Comparison of ENCODE assay signal across 8 cellular contexts in the genomic region with DNA sequence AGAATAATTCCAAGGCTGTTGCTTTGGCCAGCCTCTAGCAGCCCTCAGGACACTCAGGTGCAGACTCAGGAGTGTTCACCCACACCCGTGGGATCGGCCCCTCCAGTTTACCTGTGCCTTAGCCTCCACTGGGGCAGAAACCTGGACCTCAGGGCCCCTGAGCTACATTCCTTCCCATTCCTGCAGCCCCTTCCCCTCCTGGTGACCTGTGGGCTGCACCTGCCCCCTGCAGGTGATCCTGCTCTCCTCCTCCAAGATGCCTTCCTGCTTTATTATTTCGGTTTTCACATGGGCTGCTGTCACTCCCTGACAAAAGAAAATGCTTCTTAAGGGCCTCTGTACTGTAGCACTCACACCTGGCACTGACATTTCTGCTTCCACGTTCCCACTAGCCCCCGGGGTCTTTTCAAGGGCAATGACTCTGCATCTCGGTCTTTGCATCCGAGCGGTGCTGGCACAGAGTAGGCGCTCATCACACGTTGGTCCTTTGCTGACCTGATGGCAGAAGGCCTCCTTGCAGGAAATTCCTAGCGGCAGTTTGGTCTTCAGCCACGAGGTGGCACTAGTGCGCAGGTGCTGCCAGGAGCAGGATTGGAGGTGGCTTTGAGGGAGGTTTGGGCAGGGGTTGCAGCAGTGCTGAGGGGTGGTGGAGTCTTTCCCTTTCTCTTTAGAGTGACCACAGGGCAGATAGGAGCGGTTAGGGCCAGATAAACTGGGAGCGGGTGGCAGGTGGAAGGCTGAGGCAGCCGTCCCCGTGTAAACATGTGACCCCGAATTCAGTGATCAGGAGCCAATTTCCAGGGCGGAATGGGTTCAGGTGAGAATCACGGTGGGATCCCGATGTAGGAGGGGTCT. TPM values are rescaled to one million over a fixed set of nuclear protein-coding genes. Genes with fewer than 3 reads are reported as not detected.
DNase-seq lines count a peak whose midpoint lies in the region; ATAC-seq and TF ChIP-seq lines count a peak whose summit lies in the region.

No MANE protein-coding gene starts in this region.

- no peak overlapping the region for H2BK15ac ChIP-seq in mesendoderm (replicated peaks; ENCODE audit: low read depth)

- H3K18ac ChIP-seq in mesendoderm (ENCODE audit: low read length) = no peak overlapping the region

- CTCF ChIA-PET in HEK293 (lab: Yijun Ruan, JAX) = interaction anchor here (0.6 to 1.6 kb wide), 10 partner anchors 13 to 347 kb away, joined by 3 to 9 read pairs (median 3); no protein-coding TSS in a partner anchor
- CTCF ChIA-PET in activated CD4-positive, alpha-beta memory T cell treated with anti-CD3 and anti-CD28 coated beads for 36 hours (lab: Charles Lee) = interaction anchor here (0.7 to 1.6 kb wide), 3 partner anchors 7 to 73 kb away, joined by 4 to 8 read pairs (median 6); no protein-coding TSS in a partner anchor

- DNase-seq in CD1c-positive myeloid dendritic cell (ENCODE audit: extremely low spot score) (peak; percentile 78), NCI-H69 (lab: John Stamatoyannopoulos, UW) (peak; percentile 67), mesendoderm (peak; percentile 93)
- peak; percentile 83 for DNase-seq in activated CD4-positive, alpha-beta memory T cell treated with anti-CD3 and anti-CD28 coated beads for 36 hours
- DNase-seq in effector CD8-positive, alpha-beta T cell (lab: John Stamatoyannopoulos, UW) = peak; percentile 61
- DNase-seq in stimulated activated CD8-positive, alpha-beta memory T cell treated with anti-CD3 and anti-CD28 coated beads, Interleukin-4, amount 100 ng/mL, for 1 hour (ENCODE audit: low read depth in 2 of 2, low spot score in 1 of 2) = peak; percentile 33 to 38

- peak; percentile 82 for TF ChIP-seq CTCF in HEK293 (tag by site-specific recombination; IDR thresholded peaks at IDR 0.05)

- no peak overlapping the region for H3K23ac ChIP-seq in mesendoderm (ENCODE audit: low read length)

- no peak overlapping the region for H3K4me2 ChIP-seq in mesendoderm (ENCODE audit: low read length)

- no peaks in the 10 kb centered on the region for H3K79me2 ChIP-seq in mesendoderm (ENCODE audit: control insufficient read depth, insufficient read depth, low read length)

- H2AK5ac ChIP-seq in mesendoderm (ENCODE audit: low read length) = no peak overlapping the region

- no peaks in the 10 kb centered on the region for H3K9me3 Mint-ChIP-seq in activated CD4-positive, alpha-beta memory T cell treated with anti-CD3 and anti-CD28 coated beads for 36 hours

- no peaks in the 10 kb centered on the region for H3K27me3 ChIP-seq in mesendoderm (ENCODE audit: insufficient read depth, low read length, poor library complexity)

- peaks cover 10% of the 10 kb centered on the region for H3K27me3 Mint-ChIP-seq in activated CD4-positive, alpha-beta memory T cell treated with anti-CD3 and anti-CD28 coated beads for 36 hours

- no peaks in the 10 kb centered on the region for H3K4me1 ChIP-seq in HEK293 (ENCODE audit: control insufficient read depth, insufficient read depth, low read length)
- peaks cover 11% of the 10 kb centered on the region for H3K4me1 ChIP-seq in mesendoderm (ENCODE audit: control insufficient read depth, low read depth, low read length)

- no peaks in the 10 kb centered on the region for H3K4me1 Mint-ChIP-seq in activated CD4-positive, alpha-beta memory T cell treated with anti-CD3 and anti-CD28 coated beads for 36 hours (ENCODE audit: low read depth)

- no peak overlapping the region for H4K5ac ChIP-seq in mesendoderm (ENCODE audit: low read length)

- intact Hi-C loops in activated CD4-positive, alpha-beta memory T cell treated with anti-CD3 and anti-CD28 coated beads for 36 hours (cut with micrococcal nuclease) = no loop called here

- no peak overlapping the region for H2BK120ac ChIP-seq in mesendoderm (ENCODE audit: low read depth, low read length)

- no peak overlapping the region for H3K4me3 ChIP-seq in HEK293 (ENCODE audit: low read depth, low read length)
- no peak overlapping the region for H3K4me3 ChIP-seq in mesendoderm (ENCODE audit: low read length)

- no peaks in the 10 kb centered on the region for H3K79me1 ChIP-seq in mesendoderm (ENCODE audit: low read length)

- H3K27ac ChIP-seq in HEK293 (ENCODE audit: extremely low read depth, low read depth, low read length) (no peak overlapping the region), mesendoderm (ENCODE audit: low read depth, low read length) (peak overlapping the region; percentile 13)

- ATAC-seq in GM21723 (IDR thresholded peaks at IDR 0.05; ENCODE audit: unreplicated experiment) = no peak

- H3K4ac ChIP-seq in mesendoderm (ENCODE audit: low read depth, low read length) = no peak overlapping the region

- H3K9me3 ChIP-seq in HEK293 (ENCODE audit: control insufficient read depth, insufficient read depth, low read depth, low read length) = no peaks in the 10 kb centered on the region

- no peak overlapping the region for H3K4me3 Mint-ChIP-seq in activated CD4-positive, alpha-beta memory T cell treated with anti-CD3 and anti-CD28 coated beads for 36 hours

- H3K36me3 ChIP-seq in HEK293 (ENCODE audit: control insufficient read depth in 2 of 2, insufficient read depth in 1 of 2, low read length in 2 of 2) (no peaks in the 10 kb centered on the region), mesendoderm (ENCODE audit: control insufficient read depth, insufficient read depth, low read length) (no peaks in the 10 kb centered on the region)

- no peak overlapping the region for H3K9ac ChIP-seq in mesendoderm (ENCODE audit: low read length)

- WGBS in mesendoderm (ENCODE audit: extremely low coverage, insufficient coverage, low lambda C conversion rate) = no CpG with 5 or more reads among the region's 21 CpGs

- no peak overlapping the region for H4K8ac ChIP-seq in mesendoderm (ENCODE audit: low read depth, low read length)

- no peaks in the 10 kb centered on the region for H3K36me3 Mint-ChIP-seq in activated CD4-positive, alpha-beta memory T cell treated with anti-CD3 and anti-CD28 coated beads for 36 hours

- POLR2A ChIA-PET in HEK293 (lab: Yijun Ruan, JAX) = no interaction called here
- POLR2A ChIA-PET in activated CD4-positive, alpha-beta memory T cell treated with anti-CD3 and anti-CD28 coated beads for 36 hours (lab: Charles Lee) = no interaction called here

- H3K56ac ChIP-seq in mesendoderm (ENCODE audit: low read length) = peak overlapping the region; percentile 51

- H3K27ac Mint-ChIP-seq in activated CD4-positive, alpha-beta memory T cell treated with anti-CD3 and anti-CD28 coated beads for 36 hours = no peak overlapping the region

- no peak overlapping the region for H2BK5ac ChIP-seq in mesendoderm (ENCODE audit: low read length)

TF ChIP-seq in HEK293, 187 proteins besides CTCF, POLR2A, EP300 and RAD21 (continues in another document):
- no peak for TF ChIP-seq ZNF473 (tag by site-specific recombination; IDR thresholded peaks at IDR 0.05)
- TF ChIP-seq ZBTB48 (tag by site-specific recombination; IDR thresholded peaks at IDR 0.05) = no peak
- TF ChIP-seq ZNF239 (tag by site-specific recombination; IDR thresholded peaks at IDR 0.05) = no peak
- 0 out of 2 replicates have a peak, but pooled peaks have one; percentile 49 for TF ChIP-seq ZNF2 (tag by site-specific recombination; IDR thresholded peaks at IDR 0.05)
- TF ChIP-seq KLF7 (tag by site-specific recombination; IDR thresholded peaks at IDR 0.05; ENCODE audit: borderline replicate concordance) = no peak
- TF ChIP-seq ZNF169 (tag by site-specific recombination; IDR thresholded peaks at IDR 0.05) = no peak
- no peak for TF ChIP-seq ZNF292 (tag by site-specific recombination; IDR thresholded peaks at IDR 0.05; ENCODE audit: borderline replicate concordance, low read depth)
- TF ChIP-seq ZBTB17 (tag by site-specific recombination; IDR thresholded peaks at IDR 0.05) = peak; percentile 64
- no peak for TF ChIP-seq ZBTB21 (tag by site-specific recombination; IDR thresholded peaks at IDR 0.05)
- TF ChIP-seq ZNF335 (tag by site-specific recombination; conservative IDR thresholded peaks at IDR 0.05) = peak; percentile 44; the same call in 1 of the 2 replicates
- no peak for TF ChIP-seq ZNF830 (tag by site-specific recombination; IDR thresholded peaks at IDR 0.05; ENCODE audit: low read depth)
- TF ChIP-seq, protein P1, sequence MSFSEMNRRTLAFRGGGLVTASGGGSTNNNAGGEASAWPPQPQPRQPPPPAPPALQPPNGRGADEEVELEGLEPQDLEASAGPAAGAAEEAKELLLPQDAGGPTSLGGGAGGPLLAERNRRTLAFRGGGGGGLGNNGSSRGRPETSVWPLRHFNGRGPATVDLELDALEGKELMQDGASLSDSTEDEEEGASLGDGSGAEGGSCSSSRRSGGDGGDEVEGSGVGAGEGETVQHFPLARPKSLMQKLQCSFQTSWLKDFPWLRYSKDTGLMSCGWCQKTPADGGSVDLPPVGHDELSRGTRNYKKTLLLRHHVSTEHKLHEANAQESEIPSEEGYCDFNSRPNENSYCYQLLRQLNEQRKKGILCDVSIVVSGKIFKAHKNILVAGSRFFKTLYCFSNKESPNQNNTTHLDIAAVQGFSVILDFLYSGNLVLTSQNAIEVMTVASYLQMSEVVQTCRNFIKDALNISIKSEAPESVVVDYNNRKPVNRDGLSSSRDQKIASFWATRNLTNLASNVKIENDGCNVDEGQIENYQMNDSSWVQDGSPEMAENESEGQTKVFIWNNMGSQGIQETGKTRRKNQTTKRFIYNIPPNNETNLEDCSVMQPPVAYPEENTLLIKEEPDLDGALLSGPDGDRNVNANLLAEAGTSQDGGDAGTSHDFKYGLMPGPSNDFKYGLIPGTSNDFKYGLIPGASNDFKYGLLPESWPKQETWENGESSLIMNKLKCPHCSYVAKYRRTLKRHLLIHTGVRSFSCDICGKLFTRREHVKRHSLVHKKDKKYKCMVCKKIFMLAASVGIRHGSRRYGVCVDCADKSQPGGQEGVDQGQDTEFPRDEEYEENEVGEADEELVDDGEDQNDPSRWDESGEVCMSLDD (tag by site-specific recombination; IDR thresholded peaks at IDR 0.05) = peak; percentile 75
- TF ChIP-seq REPIN1 (tag by site-specific recombination; IDR thresholded peaks at IDR 0.05; ENCODE audit: low read depth) = no peak
- TF ChIP-seq ZBTB7A (tag by site-specific recombination; IDR thresholded peaks at IDR 0.05; ENCODE audit: low read depth) = no peak
- TF ChIP-seq ZNF654 (tag by site-specific recombination; IDR thresholded peaks at IDR 0.05; ENCODE audit: low read depth) = peak; percentile 63
- peak; percentile 80 for TF ChIP-seq GLIS2 (tag by site-specific recombination; IDR thresholded peaks at IDR 0.05)
- TF ChIP-seq ZBTB20 (tag by site-specific recombination; IDR thresholded peaks at IDR 0.05) = no peak

RNA-seq across cellular contexts. Expression of a gene that starts 25.3 kb away (rescaled TPM):
- 10 to 100 TPM; 30.9 to 32.4 TPM for total RNA-seq in activated CD4-positive, alpha-beta memory T cell treated with anti-CD3 and anti-CD28 coated beads for 36 hours
- polyA plus RNA-seq in mesendoderm (2013, experiment 1 of 2) = 15.2 TPM
- 14.4 TPM for polyA plus RNA-seq in mesendoderm (2013, experiment 2 of 2)

Comparison
In these comparisons a context has a peak if more than half of its experiments do, and no peak if none do; other contexts are left out.
1. DNase-seq: peak in every context shown above with its lines; median percentile 93 in mesendoderm; 83 in activated CD4-positive, alpha-beta memory T cell treated with anti-CD3 and anti-CD28 coated beads for 36 hours; 78 in CD1c-positive myeloid dendritic cell; 67 in NCI-H69; 61 in effector CD8-positive, alpha-beta T cell; 36 in stimulated activated CD8-positive, alpha-beta memory T cell treated with anti-CD3 and anti-CD28 coated beads, Interleukin-4, amount 100 ng/mL, for 1 hour.